Comparison of ENCODE assay signal across 17 cellular contexts in the genomic region with DNA sequence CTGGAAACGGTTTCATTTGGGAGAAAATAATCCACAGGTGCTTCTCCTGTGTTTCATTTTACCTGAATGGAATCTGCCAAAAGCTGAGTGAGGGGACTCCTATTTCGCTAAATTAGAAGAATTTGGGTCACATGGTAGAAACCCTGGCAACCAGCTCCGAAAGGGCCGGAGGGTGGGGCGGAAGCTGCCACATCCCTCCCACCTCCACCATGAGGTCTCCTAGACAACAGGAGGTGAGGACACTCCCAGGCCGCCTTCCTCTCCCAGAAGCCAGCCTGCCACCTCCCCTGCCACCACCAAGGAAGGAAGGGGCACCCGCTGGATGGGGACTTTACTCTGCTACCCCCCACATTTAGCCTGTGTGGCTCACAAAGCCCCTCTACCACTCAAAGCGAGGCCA.
DNase-seq lines count a peak whose midpoint lies in the region; ATAC-seq, FAIRE-seq and TF ChIP-seq lines count a peak whose summit lies in the region.
"Had no signal": no experiment of that assay in that cellular context is flagged by ENCODE, and none has a peak within 500 bp of the region (broad histone marks: within the 10 kb centered on the region; RNA-seq: fewer than 3 reads in every experiment).

No MANE protein-coding gene starts in this region.

- H3K36me3 ChIP-seq in K562 (ENCODE audit: control insufficient read depth, insufficient read depth, low read length) (no peaks in the 10 kb centered on the region), Caco-2 (ENCODE audit: control insufficient read depth, insufficient read depth, low read length) (no peaks in the 10 kb centered on the region)
- H3K36me3 ChIP-seq: BLaER1 had no signal

- H3K9ac ChIP-seq in K562 (ENCODE audit: insufficient read depth in 1 of 2, low read depth in 2 of 2, low read length in 2 of 2): no peak overlapping the region
- H3K9ac ChIP-seq: BLaER1, GM23248 had no signal

- in situ Hi-C loops in K562 (cut with MboI): no loop called here

- no peak for ATAC-seq in natural killer cell treated with Interleukin-12 subunit alpha and Interleukin-12 subunit beta and Interleukin-15 and Interleukin-18, amount 100 ng/mL, for 72 hours
- ATAC-seq in natural killer cell (no peak), K562 (no peak)

- H3K27me3 Mint-ChIP-seq in natural killer cell treated with Interleukin-12 subunit alpha and Interleukin-12 subunit beta and Interleukin-15 and Interleukin-18, amount 100 ng/mL, for 72 hours: peaks cover 14 to 17% of the 10 kb centered on the region in 2 donors
- H3K27me3 Mint-ChIP-seq in natural killer cell (ENCODE audit: low read depth in 2 of 2): peaks cover 12 to 16% of the 10 kb centered on the region in 2 donors
- H3K27me3 Mint-ChIP-seq in Caco-2 (ENCODE audit: insufficient read depth, unreplicated experiment): peaks cover 5% of the 10 kb centered on the region

- H3K9me3 Mint-ChIP-seq in natural killer cell treated with Interleukin-12 subunit alpha and Interleukin-12 subunit beta and Interleukin-15 and Interleukin-18, amount 100 ng/mL, for 72 hours: no peaks in the 10 kb centered on the region
- H3K9me3 Mint-ChIP-seq in natural killer cell: no peaks in the 10 kb centered on the region
- peaks cover 6% of the 10 kb centered on the region for H3K9me3 Mint-ChIP-seq in Caco-2 (ENCODE audit: unreplicated experiment)

- H3K4me3 ChIP-seq in K562 (no peak overlapping the region), Caco-2 (ENCODE audit: low read depth, low read length) (no peak overlapping the region)
- H3K4me3 ChIP-seq: BLaER1, GM23248 had no signal

- CTCF ChIA-PET in K562 (lab: Yijun Ruan, JAX; ENCODE audit: low intra/inter-chr PET ratio): no interaction called here
- CTCF ChIA-PET in Caco-2 (lab: Charles Lee): no interaction called here

- no peak for TF ChIP-seq CTCF in natural killer cell (IDR thresholded peaks at IDR 0.05)
- TF ChIP-seq CTCF in K562 (IDR thresholded peaks at IDR 0.05 in 2 of 3, conservative IDR thresholded peaks at IDR 0.05 in 1 of 3; ENCODE audit: insufficient read depth in 2 of 3, low read depth in 1 of 3, low read length in 3 of 3): no peak
- TF ChIP-seq CTCF in Caco-2 (IDR thresholded peaks at IDR 0.05; ENCODE audit: insufficient read depth in 1 of 2, low read depth in 1 of 2, low read length in 1 of 2, severe bottlenecking in 1 of 2, unreplicated experiment in 1 of 2): no peak

- no peak for TF ChIP-seq POLR2A in K562 (conservative IDR thresholded peaks at IDR 0.05)

- no peak overlapping the region for H3K27ac Mint-ChIP-seq in natural killer cell treated with Interleukin-12 subunit alpha and Interleukin-12 subunit beta and Interleukin-15 and Interleukin-18, amount 100 ng/mL, for 72 hours
- H3K27ac Mint-ChIP-seq in natural killer cell: no peak overlapping the region
- H3K27ac Mint-ChIP-seq in Caco-2 (ENCODE audit: unreplicated experiment): no peak overlapping the region
- H3K27ac Mint-ChIP-seq: CD8-positive, alpha-beta memory T cell; HFFc6 had no signal

- POLR2A ChIA-PET in K562 (lab: Yijun Ruan, JAX): no interaction called here
- POLR2A ChIA-PET in Caco-2 (lab: Charles Lee): no interaction called here

- TF ChIP-seq RAD21 in K562 (CRISPR knock-in tag; conservative IDR thresholded peaks at IDR 0.05 in 1 of 2, IDR thresholded peaks at IDR 0.05 in 1 of 2): no peak

- H3K4me1 ChIP-seq in K562 (replicated peaks in 1 of 2; ENCODE audit: control insufficient read depth in 2 of 2, insufficient read depth in 2 of 2, low read length in 2 of 2) (no peaks in the 10 kb centered on the region), Caco-2 (no peaks in the 10 kb centered on the region)
- H3K4me1 ChIP-seq: BLaER1 had no signal

- no peaks in the 10 kb centered on the region for H3K36me3 Mint-ChIP-seq in natural killer cell treated with Interleukin-12 subunit alpha and Interleukin-12 subunit beta and Interleukin-15 and Interleukin-18, amount 100 ng/mL, for 72 hours
- no peaks in the 10 kb centered on the region for H3K36me3 Mint-ChIP-seq in natural killer cell
- H3K36me3 Mint-ChIP-seq in Caco-2 (ENCODE audit: insufficient read depth, unreplicated experiment): no peaks in the 10 kb centered on the region
- H3K36me3 Mint-ChIP-seq: CD8-positive, alpha-beta memory T cell had no signal

- H3K27ac ChIP-seq in K562 (ENCODE audit: extremely low read depth, low read depth, low read length): no peak overlapping the region
- H3K27ac ChIP-seq: 22Rv1, BLaER1, GM23248, HL-60 had no signal

- no peak for TF ChIP-seq EP300 in K562 (IDR thresholded peaks at IDR 0.05; ENCODE audit: low read length)

- H2AFZ ChIP-seq in K562 (ENCODE audit: low read depth, low read length): no peak overlapping the region
- H2AFZ ChIP-seq: GM23248 had no signal

- H3K4me3 Mint-ChIP-seq in natural killer cell treated with Interleukin-12 subunit alpha and Interleukin-12 subunit beta and Interleukin-15 and Interleukin-18, amount 100 ng/mL, for 72 hours: no peak overlapping the region
- H3K4me3 Mint-ChIP-seq in natural killer cell (no peak overlapping the region), Caco-2 (ENCODE audit: unreplicated experiment) (no peak overlapping the region)
- H3K4me3 Mint-ChIP-seq: CD8-positive, alpha-beta memory T cell; HFFc6 had no signal

- no peaks in the 10 kb centered on the region for H3K9me1 ChIP-seq in K562 (ENCODE audit: control insufficient read depth, insufficient read depth, low read length)

- DNase-seq in NCI-H1436 (lab: John Stamatoyannopoulos, UW) (peak; percentile 37), NCI-H1436 treated with DMSO at 0.1 percent for 48 hours (lab: John Stamatoyannopoulos, UW) (no peak), natural killer cell (no peak), K562 (ENCODE audit: extremely low read depth in 1 of 4, low spot score in 3 of 4) (no peak), cerebellar cortex (ENCODE audit: low spot score) (no peak), NAMALWA (ENCODE audit: low spot score) (no peak), Caco-2 (no peak)
- DNase-seq in natural killer cell treated with Interleukin-12 subunit alpha and Interleukin-12 subunit beta and Interleukin-15 and Interleukin-18, amount 100 ng/mL, for 72 hours (ENCODE audit: low spot score): peak; percentile 41
- DNase-seq: AML-193; CD8-positive, alpha-beta memory T cell; DMS53; GM23248; HCEC 1CT; HFFc6 had no signal

- H3K9me3 ChIP-seq in K562 (replicated peaks; ENCODE audit: control insufficient read depth, insufficient read depth, low read depth, low read length): no peaks in the 10 kb centered on the region
- H3K9me3 ChIP-seq in Caco-2: no peaks in the 10 kb centered on the region
- H3K9me3 ChIP-seq: BLaER1 had no signal

- H4K20me1 ChIP-seq in K562 (replicated peaks; ENCODE audit: control insufficient read depth, insufficient read depth, low read length): peaks cover 7% of the 10 kb centered on the region; the same call in 1 of the 2 replicates
- H4K20me1 ChIP-seq: BLaER1 had no signal

- no peak overlapping the region for H3K4me2 ChIP-seq in K562 (ENCODE audit: insufficient read depth, low read length)
- H3K4me2 ChIP-seq: BLaER1 had no signal

- 4% methylated on average over 8 of the region's 8 CpGs for WGBS in K562 (ENCODE audit: insufficient coverage, low coverage, missing lambda C conversion rate)

- no peaks in the 10 kb centered on the region for H3K79me2 ChIP-seq in K562 (ENCODE audit: control insufficient read depth, insufficient read depth, low read length)

- H3K27me3 ChIP-seq in K562 (ENCODE audit: control insufficient read depth in 2 of 2, insufficient read depth in 2 of 2, low read length in 2 of 2) (no peaks in the 10 kb centered on the region; a peak in 1 of 5 replicates), Caco-2 (replicated peaks; ENCODE audit: control insufficient read depth, insufficient read depth, low read length) (no peaks in the 10 kb centered on the region)
- H3K27me3 ChIP-seq: BLaER1 had no signal

- FAIRE-seq in K562 (lab: Jason Lieb, UNC): no peak

- BruUV-seq in K562 (replicated peaks; lab: Mats Ljungman, UMichigan) (no TSS peak), Caco-2 (replicated peaks; lab: Mats Ljungman, UMichigan) (no TSS peak)

- intact Hi-C loops in natural killer cell (cut with micrococcal nuclease): no loop called here
- intact Hi-C loops in K562 (cut with micrococcal nuclease): no loop called here
- intact Hi-C loops in Caco-2 (cut with micrococcal nuclease; ENCODE audit: unreplicated experiment): no loop called here

- H3K4me1 Mint-ChIP-seq in natural killer cell treated with Interleukin-12 subunit alpha and Interleukin-12 subunit beta and Interleukin-15 and Interleukin-18, amount 100 ng/mL, for 72 hours (ENCODE audit: low read depth in 2 of 2): no peaks in the 10 kb centered on the region
- H3K4me1 Mint-ChIP-seq in natural killer cell: no peaks in the 10 kb centered on the region
- H3K4me1 Mint-ChIP-seq in Caco-2 (ENCODE audit: low read depth, unreplicated experiment): no peaks in the 10 kb centered on the region
- H3K4me1 Mint-ChIP-seq: CD8-positive, alpha-beta memory T cell had no signal

TF ChIP-seq in K562, 482 proteins besides CTCF, POLR2A, EP300 and RAD21:
- 0 out of 2 replicates have a peak, but pooled peaks have one; percentile 17 for TF ChIP-seq RFX1 (IDR thresholded peaks at IDR 0.05)
- TF ChIP-seq HNRNPH1 (optimal IDR thresholded peaks at IDR 0.05; ENCODE audit: low read depth, low read length): no peak

Comparison
In these comparisons a context has a peak if more than half of its experiments do, and no peak if none do; other contexts are left out.
1. DNase-seq: peak in NCI-H1436 (single experiment) and natural killer cell treated with Interleukin-12 subunit alpha and Interleukin-12 subunit beta and Interleukin-15 and Interleukin-18, amount 100 ng/mL, for 72 hours (single experiment); none in NCI-H1436 treated with DMSO at 0.1 percent for 48 hours (single experiment), natural killer cell (single experiment), K562 (0 of 4), cerebellar cortex (single experiment), NAMALWA (single experiment) and Caco-2 (0 of 2).